28 cellular contexts compared by ENCODE assay signal in the genomic region with DNA sequence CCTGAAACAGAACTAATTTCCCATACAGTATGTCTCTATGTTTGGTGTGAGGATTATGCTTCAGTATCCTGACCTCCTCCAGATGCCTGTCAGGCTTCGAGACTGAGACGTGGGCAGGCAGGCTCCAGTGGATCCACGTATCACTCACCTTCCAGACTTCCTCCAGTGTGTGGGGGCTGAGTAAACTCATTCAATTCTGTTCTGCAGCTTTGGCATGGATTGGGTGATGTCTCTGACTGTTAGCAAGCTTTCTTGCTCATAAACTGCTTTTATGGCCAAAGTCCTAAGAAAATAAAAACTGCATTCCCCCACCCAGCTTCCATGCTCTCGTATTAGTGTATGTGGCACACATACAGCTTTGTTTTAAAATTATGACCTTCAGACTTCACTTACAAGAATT. TPM values are rescaled to one million over a fixed set of nuclear protein-coding genes. Genes with fewer than 3 reads are reported as not detected.
A peak's percentile ranks its signal among the peaks of the same experiment; 100 is the strongest.
DNase-seq lines count a peak whose midpoint lies in the region; ATAC-seq and TF ChIP-seq lines count a peak whose summit lies in the region.
"Had no signal": no experiment of that assay in that cellular context is flagged by ENCODE, and none has a peak within 500 bp of the region (broad histone marks: within the 10 kb centered on the region; RNA-seq: fewer than 3 reads in every experiment).

No MANE protein-coding gene starts in this region.

- H3K36me3 ChIP-seq in adipocyte (ENCODE audit: control insufficient read depth, insufficient read depth, low read length, severe bottlenecking) (peaks cover 71% of the 10 kb centered on the region), colonic mucosa (peaks cover 5% of the 10 kb centered on the region), thyroid gland (no peaks in the 10 kb centered on the region)
- H3K36me3 ChIP-seq: breast epithelium had no signal

- WGBS in thyroid gland, 2 donors, result 90 to 91% methylated on average over 4 of the region's 4 CpGs

- no peak for TF ChIP-seq CTCF in colonic mucosa (IDR thresholded peaks at IDR 0.05)
- TF ChIP-seq CTCF in thyroid gland (IDR thresholded peaks at IDR 0.05), result no peak

- DNase-seq in adipocyte (ENCODE audit: low read depth) (peak; percentile 71), colonic mucosa (peak; percentile 38), kidney tubule cell (ENCODE audit: low spot score) (peak; percentile 23), thyroid gland (no peak), NCI-H1092 treated with DMSO at 0.1 percent for 48 hours (lab: John Stamatoyannopoulos, UW) (no peak), T-helper 1 cell (no peak), ecto neural progenitor cell (ENCODE audit: low spot score) (no peak)
- DNase-seq: activated CD4-positive, alpha-beta T cell treated with anti-CD3 and anti-CD28 coated beads for 4 hours; activated effector memory CD4-positive, alpha-beta T cell treated with Interleukin-2 at 50 U/mL for 16 hours; activated naive CD8-positive, alpha-beta T cell treated with anti-CD3 and anti-CD28 coated beads for 36 hours; activated T-cell treated with anti-CD3 and anti-CD28 coated beads for 4 hours; Calu3; cortex of kidney; DMS79 treated with DMSO at 0.1 percent for 48 hours; HCEC 1CT; KG1; lower lobe of right lung; NCI-H1436; NCI-H446; stimulated activated naive CD4-positive, alpha-beta T cell treated with Interleukin-2 at 50 U/mL for 16 hours; T-helper 2 cell had no signal

- intact Hi-C loops in colonic mucosa (cut with DNase I), result no loop called here
- intact Hi-C loops in thyroid gland (cut with DNase I), result no loop called here

- ATAC-seq in HG03097 (IDR thresholded peaks at IDR 0.05; ENCODE audit: low FRiP score, unreplicated experiment), result no peak
- ATAC-seq: lower lobe of right lung, sciatic nerve had no signal

- no peaks in the 10 kb centered on the region for H3K27me3 ChIP-seq in adipocyte (replicated peaks; ENCODE audit: control insufficient read depth, insufficient read depth, low read length)
- H3K27me3 ChIP-seq in colonic mucosa, result no peaks in the 10 kb centered on the region
- no peaks in the 10 kb centered on the region for H3K27me3 ChIP-seq in thyroid gland
- H3K27me3 ChIP-seq: breast epithelium had no signal

- H3K9ac ChIP-seq in adipocyte (ENCODE audit: low read length), result no peak overlapping the region
- H3K9ac ChIP-seq in colonic mucosa (ENCODE audit: low read depth in 2 of 2, low read length in 2 of 2), result no peak overlapping the region

- no peaks in the 10 kb centered on the region for H3K9me3 ChIP-seq in adipocyte (ENCODE audit: control insufficient read depth, low read length)
- H3K9me3 ChIP-seq in colonic mucosa, result no peaks in the 10 kb centered on the region
- no peaks in the 10 kb centered on the region for H3K9me3 ChIP-seq in thyroid gland
- H3K9me3 ChIP-seq: breast epithelium, lower lobe of right lung, thoracic aorta had no signal

- H3K27ac ChIP-seq in colonic mucosa (peak overlapping the region; percentile 14), thyroid gland (peak overlapping the region in 2 of 3 donors; percentile 10 to 88)
- H3K27ac ChIP-seq: breast epithelium, C4-2B, lower lobe of right lung, SK-N-MC, thoracic aorta, VCaP had no signal

- no peak for TF ChIP-seq POLR2A in thyroid gland (IDR thresholded peaks at IDR 0.05)

- H3K4me1 ChIP-seq in adipocyte (ENCODE audit: control insufficient read depth, insufficient read depth, low read length) (peaks cover 13% of the 10 kb centered on the region), colonic mucosa (peaks cover 6% of the 10 kb centered on the region), thyroid gland (peaks cover 17 to 40% of the 10 kb centered on the region in 2 donors)
- H3K4me1 ChIP-seq: breast epithelium had no signal

- no peak overlapping the region for H3K4me3 ChIP-seq in adipocyte (ENCODE audit: low read length)
- H3K4me3 ChIP-seq in colonic mucosa, result no peak overlapping the region
- no peak overlapping the region for H3K4me3 ChIP-seq in thyroid gland (replicated peaks in 1 of 3)
- H3K4me3 ChIP-seq: breast epithelium, lower lobe of right lung, SK-N-MC, thoracic aorta had no signal

RNA-seq across cellular contexts. Expression of gene CCDC93, which starts 53.6 kb away (rescaled TPM):
- 10 to 100 TPM; 33.5 to 37.8 TPM for total RNA-seq in colonic mucosa
- total RNA-seq in thyroid gland, result 10 to 100 TPM; 25.6 to 52.4 (median 33.1) TPM

Comparison
In these comparisons a context has a peak if more than half of its experiments do, and no peak if none do; other contexts are left out.
1. DNase-seq: peak in adipocyte (single experiment), colonic mucosa (single experiment) and kidney tubule cell (single experiment); none in thyroid gland (0 of 2), NCI-H1092 treated with DMSO at 0.1 percent for 48 hours (single experiment), T-helper 1 cell (0 of 5) and ecto neural progenitor cell (single experiment).